ENCODE assay signal across 8 cellular contexts in the genomic region with DNA sequence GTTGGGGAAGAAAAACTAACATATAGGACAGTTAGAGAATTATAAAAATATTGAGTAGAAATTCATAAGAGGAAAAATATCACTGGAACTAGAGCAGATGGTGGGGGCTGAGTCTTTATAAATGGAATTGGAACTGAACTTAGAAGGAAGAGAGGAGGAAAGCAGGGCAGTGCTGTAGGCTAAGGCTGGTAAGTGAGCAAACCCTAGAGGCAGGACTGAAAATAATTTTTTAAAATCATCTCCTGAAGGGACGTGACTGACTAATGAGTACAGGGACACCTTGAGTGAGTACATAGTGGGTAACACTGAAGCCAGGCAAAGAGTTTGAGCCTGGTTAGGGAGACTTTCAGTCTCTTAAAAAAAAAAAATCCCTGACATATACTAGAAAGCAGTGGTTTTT.
DNase-seq lines count a peak whose midpoint lies in the region; ATAC-seq, FAIRE-seq and TF ChIP-seq lines count a peak whose summit lies in the region.

No MANE protein-coding gene starts in this region.

- intact Hi-C loops in kidney (cut with DNase I) = no loop called here

- peaks cover 0 to 28% (median 19%) of the 10 kb centered on the region in 11 experiments; a peak in 15 of 22 replicates for H3K9me3 ChIP-seq in BLaER1 treated with 17β-estradiol and CSF1 and Interleukin-3, amounts not matched to agents 10 nM and 100 nM (replicated peaks in 1 of 11)
- H3K9me3 ChIP-seq in OCI-LY1 (ENCODE audit: low read length) (no peaks in the 10 kb centered on the region), kidney (ENCODE audit: control insufficient read depth in 1 of 2, low read length in 2 of 2) (no peaks in the 10 kb centered on the region)

- peak; percentile 76 for ATAC-seq in GM21423 (IDR thresholded peaks at IDR 0.05; ENCODE audit: unreplicated experiment)
- ATAC-seq in HG03095 (IDR thresholded peaks at IDR 0.05; ENCODE audit: unreplicated experiment) = no peak

- peak overlapping the region in 6 of 11 experiments; percentile 1 to 55 (median 22); a peak in 4 of 22 replicates for H3K4me2 ChIP-seq in BLaER1 treated with 17β-estradiol and CSF1 and Interleukin-3, amounts not matched to agents 10 nM and 100 nM
- H3K4me2 ChIP-seq in OCI-LY1 (ENCODE audit: low read length) = no peak overlapping the region

- no peak for FAIRE-seq in kidney (lab: Jason Lieb, UNC)

- TF ChIP-seq CTCF in OCI-LY1 (IDR thresholded peaks at IDR 0.05; ENCODE audit: low read length) (peak; percentile 33; the same call in 1 of the 2 replicates), fibroblast of villous mesenchyme (IDR thresholded peaks at IDR 0.05; ENCODE audit: insufficient read depth, low read depth, low read length) (peak; percentile 18), kidney (IDR thresholded peaks at IDR 0.05; ENCODE audit: borderline replicate concordance, extremely low read depth, insufficient read depth) (no peak)

- no peaks in the 10 kb centered on the region for H3K9me2 ChIP-seq in OCI-LY1 (ENCODE audit: low read depth, low read length)

- no peak overlapping the region for H2AFZ ChIP-seq in OCI-LY1 (ENCODE audit: low read length)

- peaks cover 18 to 60% (median 38%) of the 10 kb centered on the region in 11 experiments; a peak in 21 of 22 replicates for H3K36me3 ChIP-seq in BLaER1 treated with 17β-estradiol and CSF1 and Interleukin-3, amounts not matched to agents 10 nM and 100 nM
- H3K36me3 ChIP-seq in OCI-LY1 (ENCODE audit: insufficient read depth, low read length) (peaks cover 36% of the 10 kb centered on the region), kidney (ENCODE audit: control insufficient read depth in 1 of 2, insufficient read depth in 2 of 2, low read length in 2 of 2) (no peaks in the 10 kb centered on the region)

- H3K27ac ChIP-seq in BLaER1 treated with 17β-estradiol and CSF1 and Interleukin-3, amounts not matched to agents 10 nM and 100 nM = peak overlapping the region in 1 of 11 experiments; percentile 34; a peak in 2 of 22 replicates
- H3K27ac ChIP-seq in OCI-LY1 (ENCODE audit: low read depth, low read length, poor library complexity, severe bottlenecking) (peak overlapping the region; percentile 26), kidney (ENCODE audit: low read depth in 2 of 2, low read length in 2 of 2) (no peak overlapping the region)

- DNase-seq in fibroblast of villous mesenchyme (ENCODE audit: low read depth) (no peak), kidney (no peak), amygdala (lab: John Stamatoyannopoulos, UW) (no peak)
- no peak for DNase-seq in activated CD8-positive, alpha-beta memory T cell treated with anti-CD3 and anti-CD28 coated beads, Interleukin-2, amount 50 U/mL, for 4 hours

- H3K79me2 ChIP-seq in OCI-LY1 (ENCODE audit: insufficient read depth, low read length) = peaks cover 6% of the 10 kb centered on the region; the same call in 1 of the 2 replicates

- 0 out of 22 replicates have a peak overlapping the region, but pooled peaks of 1 of the 11 experiments have one; percentile 13 for H3K9ac ChIP-seq in BLaER1 treated with 17β-estradiol and CSF1 and Interleukin-3, amounts not matched to agents 10 nM and 100 nM
- H3K9ac ChIP-seq in OCI-LY1 (ENCODE audit: low read length) (no peak overlapping the region), kidney (ENCODE audit: low read length in 2 of 2) (no peak overlapping the region)

- peaks cover 27 to 51% (median 34%) of the 10 kb centered on the region in 10 experiments for H3K4me1 ChIP-seq in BLaER1 treated with 17β-estradiol and CSF1 and Interleukin-3, amounts not matched to agents 10 nM and 100 nM
- H3K4me1 ChIP-seq in OCI-LY1 (ENCODE audit: insufficient read depth, low read length, severe bottlenecking) (peaks cover 53% of the 10 kb centered on the region), kidney (ENCODE audit: control insufficient read depth in 1 of 2, insufficient read depth in 1 of 2, low read depth in 1 of 2, low read length in 2 of 2) (no peaks in the 10 kb centered on the region)

- no peak overlapping the region for H3K4me3 ChIP-seq in BLaER1 treated with 17β-estradiol and CSF1 and Interleukin-3, amounts not matched to agents 10 nM and 100 nM
- H3K4me3 ChIP-seq in OCI-LY1 (ENCODE audit: low read depth, low read length, poor library complexity, severe bottlenecking) (no peak overlapping the region), fibroblast of villous mesenchyme (ENCODE audit: low read depth, low read length) (no peak overlapping the region), kidney (ENCODE audit: low read length in 2 of 2) (no peak overlapping the region)

- no peaks in the 10 kb centered on the region for H3F3A ChIP-seq in OCI-LY1 (ENCODE audit: insufficient read depth, low read length)

- no peaks in the 10 kb centered on the region for H3K27me3 ChIP-seq in BLaER1 treated with 17β-estradiol and CSF1 and Interleukin-3, amounts not matched to agents 10 nM and 100 nM
- H3K27me3 ChIP-seq in OCI-LY1 (ENCODE audit: insufficient read depth, low read length) = no peaks in the 10 kb centered on the region

- H4K20me1 ChIP-seq in BLaER1 treated with 17β-estradiol and CSF1 and Interleukin-3, amounts not matched to agents 10 nM and 100 nM = peaks cover 0 to 97% (median 41%) of the 10 kb centered on the region in 11 experiments; a peak in 15 of 22 replicates
- no peaks in the 10 kb centered on the region for H4K20me1 ChIP-seq in OCI-LY1 (ENCODE audit: insufficient read depth, low read length)
